ENCODE assay signal across 8 cellular contexts in the genomic region with DNA sequence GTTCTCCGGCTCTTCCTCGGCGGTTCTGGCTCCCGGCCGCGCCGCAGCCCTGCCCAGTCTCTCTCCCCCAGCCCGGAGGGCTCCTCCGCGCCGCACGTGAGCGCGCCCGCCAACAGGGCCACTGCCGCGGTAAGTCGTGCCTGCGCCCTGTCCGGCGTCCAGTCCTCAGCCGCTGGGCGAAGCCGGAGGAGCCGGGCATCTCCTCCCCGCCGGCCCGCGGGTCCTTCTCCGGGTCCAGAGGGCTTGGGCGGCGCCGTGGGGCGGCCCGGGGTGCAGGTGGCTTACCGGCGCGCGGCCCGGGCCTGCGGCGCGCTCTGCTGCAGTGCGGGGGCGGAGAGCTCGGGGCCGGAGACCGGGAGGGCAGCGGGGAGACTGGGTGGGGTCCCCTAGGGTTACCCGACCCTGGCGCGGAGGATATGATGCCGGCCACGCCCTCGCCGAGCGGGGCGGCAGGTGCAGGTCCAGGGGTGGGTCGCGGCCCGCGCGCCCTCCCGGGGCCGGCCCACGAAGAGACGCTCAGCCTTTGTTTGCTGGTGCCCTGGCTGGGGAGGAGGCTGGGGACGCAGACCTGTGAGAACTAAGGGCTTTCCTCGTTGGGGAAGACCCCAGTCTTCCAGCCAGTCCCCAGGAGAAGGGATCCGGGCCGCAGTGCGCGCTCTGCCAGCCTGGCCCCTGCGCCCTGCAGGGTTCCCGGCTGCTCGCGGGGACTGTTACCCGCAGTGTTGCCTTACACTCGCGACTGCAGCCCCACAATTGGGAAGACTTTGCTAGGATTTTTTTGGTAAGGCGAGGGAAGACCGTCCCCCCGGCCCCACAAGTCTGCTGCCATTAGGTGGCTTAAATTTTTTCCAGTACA. TPM values are rescaled to one million over a fixed set of nuclear protein-coding genes. Genes with fewer than 3 reads are reported as not detected.
DNase-seq lines count a peak whose midpoint lies in the region; ATAC-seq and TF ChIP-seq lines count a peak whose summit lies in the region.

A gene with protein sequence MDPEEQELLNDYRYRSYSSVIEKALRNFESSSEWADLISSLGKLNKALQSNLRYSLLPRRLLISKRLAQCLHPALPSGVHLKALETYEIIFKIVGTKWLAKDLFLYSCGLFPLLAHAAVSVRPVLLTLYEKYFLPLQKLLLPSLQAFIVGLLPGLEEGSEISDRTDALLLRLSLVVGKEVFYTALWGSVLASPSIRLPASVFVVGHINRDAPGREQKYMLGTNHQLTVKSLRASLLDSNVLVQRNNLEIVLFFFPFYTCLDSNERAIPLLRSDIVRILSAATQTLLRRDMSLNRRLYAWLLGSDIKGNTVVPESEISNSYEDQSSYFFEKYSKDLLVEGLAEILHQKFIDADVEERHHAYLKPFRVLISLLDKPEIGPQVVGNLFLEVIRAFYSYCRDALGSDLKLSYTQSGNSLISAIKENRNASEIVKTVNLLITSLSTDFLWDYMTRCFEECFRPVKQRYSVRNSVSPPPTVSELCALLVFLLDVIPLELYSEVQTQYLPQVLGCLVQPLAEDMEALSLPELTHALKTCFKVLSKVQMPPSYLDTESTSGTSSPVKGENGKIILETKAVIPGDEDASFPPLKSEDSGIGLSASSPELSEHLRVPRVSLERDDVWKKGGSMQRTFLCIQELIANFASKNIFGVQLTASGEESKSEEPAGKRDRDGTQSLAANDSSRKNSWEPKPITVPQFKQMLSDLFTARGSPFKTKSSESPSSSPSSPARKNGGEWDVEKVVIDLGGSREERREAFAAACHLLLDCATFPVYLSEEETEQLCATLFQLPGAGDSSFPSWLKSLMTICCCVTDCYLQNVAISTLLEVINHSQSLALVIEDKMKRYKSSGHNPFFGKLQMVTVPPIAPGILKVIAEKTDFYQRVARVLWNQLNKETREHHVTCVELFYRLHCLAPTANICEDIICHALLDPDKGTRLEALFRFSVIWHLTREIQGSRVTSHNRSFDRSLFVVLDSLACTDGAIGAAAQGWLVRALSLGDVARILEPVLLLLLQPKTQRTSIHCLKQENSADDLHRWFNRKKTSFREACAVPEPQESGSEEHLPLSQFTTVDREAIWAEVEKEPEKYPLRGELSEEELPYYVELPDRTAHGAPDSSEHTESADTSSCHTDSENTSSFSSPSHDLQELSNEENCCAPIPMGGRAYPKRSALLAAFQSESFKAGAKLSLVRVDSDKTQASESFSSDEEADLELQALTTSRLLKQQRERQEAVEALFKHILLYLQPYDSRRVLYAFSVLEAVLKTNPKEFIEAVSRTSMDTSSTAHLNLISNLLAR (N-terminal part only) (plus strand): TSS at position 10 of the 856 bp plus-strand sequence. CDS start 7,910 bp downstream, outside the sequence.

- CTCF ChIA-PET in RWPE1 (lab: Yijun Ruan, JAX), result interaction anchor here (0.5 kb wide), 1 partner anchor 168 kb away, joined by 3 read pairs; no protein-coding TSS in a partner anchor

- peak; percentile 26 for ATAC-seq in GM18909 (IDR thresholded peaks at IDR 0.05; ENCODE audit: poor library complexity, unreplicated experiment)
- ATAC-seq in HG03108 (IDR thresholded peaks at IDR 0.05; ENCODE audit: unreplicated experiment), result peak; percentile 13
- no peak for ATAC-seq in body of pancreas

- H3K4me3 ChIP-seq in body of pancreas, result peak within 1 kb of the TSS; percentile 83 to 96

- DNase-seq in AG08396 (ENCODE audit: low spot score), result peak; percentile 19
- no peak for DNase-seq in RWPE1 (ENCODE audit: low spot score)
- DNase-seq in body of pancreas, result no peak
- peak; percentile 47 for DNase-seq in iPS-NIHi7 (ENCODE audit: extremely low spot score)
- peak; percentile 48 to 60 for DNase-seq in stimulated activated CD4-positive, alpha-beta T cell treated with anti-CD3 and anti-CD28 coated beads, Interleukin-2, amount 100 ng/mL, for 24 hours
- DNase-seq in NCI-H524 treated with DMSO at 0.1 percent for 48 hours (lab: John Stamatoyannopoulos, UW), result no peak

- H3K27ac ChIP-seq in RWPE1 (peak within 1 kb of the TSS; percentile 69), body of pancreas (peak within 1 kb of the TSS; percentile 81 to 92 (median 90))

- intact Hi-C loops in body of pancreas (cut with DNase I), result no loop called here

- no peaks in the 10 kb centered on the region for H3K27me3 ChIP-seq in body of pancreas

- POLR2A ChIA-PET in RWPE1 (lab: Yijun Ruan, JAX; ENCODE audit: low non-redundant PET), result no interaction called here

- H3K36me3 ChIP-seq in body of pancreas (replicated peaks in 1 of 2; ENCODE audit: insufficient read depth in 1 of 2, low read depth in 2 of 2), result no peaks in the 10 kb centered on the region

- peak in 1 of 3 donors; percentile 71 for TF ChIP-seq POLR2A in body of pancreas (IDR thresholded peaks at IDR 0.05)

- H3K9me3 ChIP-seq in body of pancreas, result no peaks in the 10 kb centered on the region

- TF ChIP-seq CTCF in RWPE1 (conservative IDR thresholded peaks at IDR 0.05; ENCODE audit: low read depth), result no peak
- peak in 1 of 7 experiments; percentile 7 for TF ChIP-seq CTCF in body of pancreas (IDR thresholded peaks at IDR 0.05)

- peaks cover 13% of the 10 kb centered on the region for H3K4me1 ChIP-seq in body of pancreas

- 0 to 1% methylated on average over 1 to 70 of the region's 83 CpGs for WGBS in body of pancreas, 2 donors

RNA-seq across cellular contexts. Expression of the gene that starts here (rescaled TPM):
- total RNA-seq in body of pancreas, result 10 to 100 TPM in 1 of 2 donors, 1 to 10 TPM in 1; 4.6 to 15.3 TPM

Comparison
In these comparisons a context has a peak if more than half of its experiments do, and no peak if none do; other contexts are left out.
1. DNase-seq: peak in AG08396 (single experiment), iPS-NIHi7 (single experiment) and stimulated activated CD4-positive, alpha-beta T cell treated with anti-CD3 and anti-CD28 coated beads, Interleukin-2, amount 100 ng/mL, for 24 hours (2 of 2); none in RWPE1 (single experiment), body of pancreas (0 of 4) and NCI-H524 treated with DMSO at 0.1 percent for 48 hours (single experiment).